2 cellular contexts compared by ENCODE assay signal in genomic region chr12:52130695-52131094, GRCh38.
TF ChIP-seq lines count a peak whose summit lies in the region.

No MANE protein-coding gene starts in this region.

TF ChIP-seq in GM23338, 12 proteins besides CTCF, POLR2A, EP300 and RAD21 (continued from another document):
- TF ChIP-seq REST (IDR thresholded peaks at IDR 0.05; ENCODE audit: unreplicated experiment) (no peak), EZH2phosphoT487 (IDR thresholded peaks at IDR 0.05; ENCODE audit: unreplicated experiment) (no peak), JUNB (IDR thresholded peaks at IDR 0.05; ENCODE audit: unreplicated experiment) (no peak), CREB1 (CRISPR knock-in tag; IDR thresholded peaks at IDR 0.05; ENCODE audit: low read depth) (no peak), STAT1 (IDR thresholded peaks at IDR 0.05; ENCODE audit: unreplicated experiment) (no peak), EZH2 (IDR thresholded peaks at IDR 0.05; ENCODE audit: low read depth, unreplicated experiment) (no peak), POLR2AphosphoS5 (IDR thresholded peaks at IDR 0.05; ENCODE audit: low read depth) (no peak), ZNF114 (CRISPR knock-in tag; IDR thresholded peaks at IDR 0.05) (no peak), ZNF331 (CRISPR knock-in tag; IDR thresholded peaks at IDR 0.05; ENCODE audit: low read depth) (no peak)
- TF ChIP-seq, protein P1, sequence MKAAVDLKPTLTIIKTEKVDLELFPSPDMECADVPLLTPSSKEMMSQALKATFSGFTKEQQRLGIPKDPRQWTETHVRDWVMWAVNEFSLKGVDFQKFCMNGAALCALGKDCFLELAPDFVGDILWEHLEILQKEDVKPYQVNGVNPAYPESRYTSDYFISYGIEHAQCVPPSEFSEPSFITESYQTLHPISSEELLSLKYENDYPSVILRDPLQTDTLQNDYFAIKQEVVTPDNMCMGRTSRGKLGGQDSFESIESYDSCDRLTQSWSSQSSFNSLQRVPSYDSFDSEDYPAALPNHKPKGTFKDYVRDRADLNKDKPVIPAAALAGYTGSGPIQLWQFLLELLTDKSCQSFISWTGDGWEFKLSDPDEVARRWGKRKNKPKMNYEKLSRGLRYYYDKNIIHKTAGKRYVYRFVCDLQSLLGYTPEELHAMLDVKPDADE (IDR thresholded peaks at IDR 0.05) = no peak
- TF ChIP-seq, protein P2, sequence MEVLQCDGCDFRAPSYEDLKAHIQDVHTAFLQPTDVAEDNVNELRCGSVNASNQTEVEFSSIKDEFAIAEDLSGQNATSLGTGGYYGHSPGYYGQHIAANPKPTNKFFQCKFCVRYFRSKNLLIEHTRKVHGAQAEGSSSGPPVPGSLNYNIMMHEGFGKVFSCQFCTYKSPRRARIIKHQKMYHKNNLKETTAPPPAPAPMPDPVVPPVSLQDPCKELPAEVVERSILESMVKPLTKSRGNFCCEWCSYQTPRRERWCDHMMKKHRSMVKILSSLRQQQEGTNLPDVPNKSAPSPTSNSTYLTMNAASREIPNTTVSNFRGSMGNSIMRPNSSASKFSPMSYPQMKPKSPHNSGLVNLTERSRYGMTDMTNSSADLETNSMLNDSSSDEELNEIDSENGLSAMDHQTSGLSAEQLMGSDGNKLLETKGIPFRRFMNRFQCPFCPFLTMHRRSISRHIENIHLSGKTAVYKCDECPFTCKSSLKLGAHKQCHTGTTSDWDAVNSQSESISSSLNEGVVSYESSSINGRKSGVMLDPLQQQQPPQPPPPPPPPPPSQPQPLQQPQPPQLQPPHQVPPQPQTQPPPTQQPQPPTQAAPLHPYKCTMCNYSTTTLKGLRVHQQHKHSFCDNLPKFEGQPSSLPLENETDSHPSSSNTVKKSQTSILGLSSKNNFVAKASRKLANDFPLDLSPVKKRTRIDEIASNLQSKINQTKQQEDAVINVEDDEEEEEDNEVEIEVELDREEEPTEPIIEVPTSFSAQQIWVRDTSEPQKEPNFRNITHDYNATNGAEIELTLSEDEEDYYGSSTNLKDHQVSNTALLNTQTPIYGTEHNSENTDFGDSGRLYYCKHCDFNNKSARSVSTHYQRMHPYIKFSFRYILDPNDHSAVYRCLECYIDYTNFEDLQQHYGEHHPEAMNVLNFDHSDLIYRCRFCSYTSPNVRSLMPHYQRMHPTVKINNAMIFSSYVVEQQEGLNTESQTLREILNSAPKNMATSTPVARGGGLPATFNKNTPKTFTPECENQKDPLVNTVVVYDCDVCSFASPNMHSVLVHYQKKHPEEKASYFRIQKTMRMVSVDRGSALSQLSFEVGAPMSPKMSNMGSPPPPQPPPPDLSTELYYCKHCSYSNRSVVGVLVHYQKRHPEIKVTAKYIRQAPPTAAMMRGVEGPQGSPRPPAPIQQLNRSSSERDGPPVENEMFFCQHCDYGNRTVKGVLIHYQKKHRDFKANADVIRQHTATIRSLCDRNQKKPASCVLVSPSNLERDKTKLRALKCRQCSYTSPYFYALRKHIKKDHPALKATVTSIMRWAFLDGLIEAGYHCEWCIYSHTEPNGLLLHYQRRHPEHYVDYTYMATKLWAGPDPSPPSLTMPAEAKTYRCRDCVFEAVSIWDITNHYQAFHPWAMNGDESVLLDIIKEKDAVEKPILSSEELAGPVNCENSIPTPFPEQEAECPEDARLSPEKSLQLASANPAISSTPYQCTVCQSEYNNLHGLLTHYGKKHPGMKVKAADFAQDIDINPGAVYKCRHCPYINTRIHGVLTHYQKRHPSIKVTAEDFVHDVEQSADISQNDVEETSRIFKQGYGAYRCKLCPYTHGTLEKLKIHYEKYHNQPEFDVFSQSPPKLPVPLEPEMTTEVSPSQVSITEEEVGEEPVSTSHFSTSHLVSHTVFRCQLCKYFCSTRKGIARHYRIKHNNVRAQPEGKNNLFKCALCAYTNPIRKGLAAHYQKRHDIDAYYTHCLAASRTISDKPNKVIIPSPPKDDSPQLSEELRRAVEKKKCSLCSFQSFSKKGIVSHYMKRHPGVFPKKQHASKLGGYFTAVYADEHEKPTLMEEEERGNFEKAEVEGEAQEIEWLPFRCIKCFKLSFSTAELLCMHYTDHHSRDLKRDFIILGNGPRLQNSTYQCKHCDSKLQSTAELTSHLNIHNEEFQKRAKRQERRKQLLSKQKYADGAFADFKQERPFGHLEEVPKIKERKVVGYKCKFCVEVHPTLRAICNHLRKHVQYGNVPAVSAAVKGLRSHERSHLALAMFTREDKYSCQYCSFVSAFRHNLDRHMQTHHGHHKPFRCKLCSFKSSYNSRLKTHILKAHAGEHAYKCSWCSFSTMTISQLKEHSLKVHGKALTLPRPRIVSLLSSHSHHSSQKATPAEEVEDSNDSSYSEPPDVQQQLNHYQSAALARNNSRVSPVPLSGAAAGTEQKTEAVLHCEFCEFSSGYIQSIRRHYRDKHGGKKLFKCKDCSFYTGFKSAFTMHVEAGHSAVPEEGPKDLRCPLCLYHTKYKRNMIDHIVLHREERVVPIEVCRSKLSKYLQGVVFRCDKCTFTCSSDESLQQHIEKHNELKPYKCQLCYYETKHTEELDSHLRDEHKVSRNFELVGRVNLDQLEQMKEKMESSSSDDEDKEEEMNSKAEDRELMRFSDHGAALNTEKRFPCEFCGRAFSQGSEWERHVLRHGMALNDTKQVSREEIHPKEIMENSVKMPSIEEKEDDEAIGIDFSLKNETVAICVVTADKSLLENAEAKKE (CRISPR knock-in tag; IDR thresholded peaks at IDR 0.05) = no peak

TF ChIP-seq in H1, 55 proteins besides CTCF, POLR2A, EP300 and RAD21 (continued from another document):
- TF ChIP-seq, protein P3, sequence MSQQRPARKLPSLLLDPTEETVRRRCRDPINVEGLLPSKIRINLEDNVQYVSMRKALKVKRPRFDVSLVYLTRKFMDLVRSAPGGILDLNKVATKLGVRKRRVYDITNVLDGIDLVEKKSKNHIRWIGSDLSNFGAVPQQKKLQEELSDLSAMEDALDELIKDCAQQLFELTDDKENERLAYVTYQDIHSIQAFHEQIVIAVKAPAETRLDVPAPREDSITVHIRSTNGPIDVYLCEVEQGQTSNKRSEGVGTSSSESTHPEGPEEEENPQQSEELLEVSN (IDR thresholded peaks at IDR 0.05) = no peak
- TF ChIP-seq NRF1 (IDR thresholded peaks at IDR 0.05; ENCODE audit: low read depth, low read length) = no peak
- TF ChIP-seq CHD2 (IDR thresholded peaks at IDR 0.05; ENCODE audit: low read length) = 0 out of 2 replicates have a peak, but pooled peaks have one; percentile 20
